In genomic region chr10:74175510-74176379, GRCh38 we compare ENCODE assay signal across 1 cellular context.
TF ChIP-seq lines count a peak whose summit lies in the region.

No MANE protein-coding gene starts in this region.

TF ChIP-seq in SK-N-SH, 30 proteins besides CTCF, POLR2A, EP300 and RAD21 (continued from another document):
- no peak for TF ChIP-seq REST (IDR thresholded peaks at IDR 0.05; ENCODE audit: low read depth, low read length)
- no peak for TF ChIP-seq RFX5 (IDR thresholded peaks at IDR 0.05; ENCODE audit: low read length)
- no peak for TF ChIP-seq MEF2A (IDR thresholded peaks at IDR 0.05; ENCODE audit: borderline replicate concordance, low read depth)
- no peak for TF ChIP-seq TEAD4 (IDR thresholded peaks at IDR 0.05; ENCODE audit: borderline replicate concordance, insufficient read depth)
- TF ChIP-seq YY1 (IDR thresholded peaks at IDR 0.05; ENCODE audit: low read depth), result no peak
- TF ChIP-seq GABPA (IDR thresholded peaks at IDR 0.05; ENCODE audit: low read depth), result no peak
- TF ChIP-seq ZBTB33 (IDR thresholded peaks at IDR 0.05; ENCODE audit: borderline replicate concordance, low read depth), result no peak
- TF ChIP-seq TAF1 (IDR thresholded peaks at IDR 0.05; ENCODE audit: borderline replicate concordance, low read depth, low read length), result no peak
TF ChIP-seq in SK-N-SH: peak in this region for 0.
